In genomic region chr2:10499275-10499907, GRCh38 we compare ENCODE assay signal across 1 cellular context.
TF ChIP-seq lines count a peak whose summit lies in the region.

No MANE protein-coding gene starts in this region.

TF ChIP-seq in K562, 482 proteins besides CTCF, POLR2A, EP300 and RAD21 (continued from another document):
- no peak for TF ChIP-seq ZBTB11 (CRISPR knock-in tag; IDR thresholded peaks at IDR 0.05)
- TF ChIP-seq, protein P1, sequence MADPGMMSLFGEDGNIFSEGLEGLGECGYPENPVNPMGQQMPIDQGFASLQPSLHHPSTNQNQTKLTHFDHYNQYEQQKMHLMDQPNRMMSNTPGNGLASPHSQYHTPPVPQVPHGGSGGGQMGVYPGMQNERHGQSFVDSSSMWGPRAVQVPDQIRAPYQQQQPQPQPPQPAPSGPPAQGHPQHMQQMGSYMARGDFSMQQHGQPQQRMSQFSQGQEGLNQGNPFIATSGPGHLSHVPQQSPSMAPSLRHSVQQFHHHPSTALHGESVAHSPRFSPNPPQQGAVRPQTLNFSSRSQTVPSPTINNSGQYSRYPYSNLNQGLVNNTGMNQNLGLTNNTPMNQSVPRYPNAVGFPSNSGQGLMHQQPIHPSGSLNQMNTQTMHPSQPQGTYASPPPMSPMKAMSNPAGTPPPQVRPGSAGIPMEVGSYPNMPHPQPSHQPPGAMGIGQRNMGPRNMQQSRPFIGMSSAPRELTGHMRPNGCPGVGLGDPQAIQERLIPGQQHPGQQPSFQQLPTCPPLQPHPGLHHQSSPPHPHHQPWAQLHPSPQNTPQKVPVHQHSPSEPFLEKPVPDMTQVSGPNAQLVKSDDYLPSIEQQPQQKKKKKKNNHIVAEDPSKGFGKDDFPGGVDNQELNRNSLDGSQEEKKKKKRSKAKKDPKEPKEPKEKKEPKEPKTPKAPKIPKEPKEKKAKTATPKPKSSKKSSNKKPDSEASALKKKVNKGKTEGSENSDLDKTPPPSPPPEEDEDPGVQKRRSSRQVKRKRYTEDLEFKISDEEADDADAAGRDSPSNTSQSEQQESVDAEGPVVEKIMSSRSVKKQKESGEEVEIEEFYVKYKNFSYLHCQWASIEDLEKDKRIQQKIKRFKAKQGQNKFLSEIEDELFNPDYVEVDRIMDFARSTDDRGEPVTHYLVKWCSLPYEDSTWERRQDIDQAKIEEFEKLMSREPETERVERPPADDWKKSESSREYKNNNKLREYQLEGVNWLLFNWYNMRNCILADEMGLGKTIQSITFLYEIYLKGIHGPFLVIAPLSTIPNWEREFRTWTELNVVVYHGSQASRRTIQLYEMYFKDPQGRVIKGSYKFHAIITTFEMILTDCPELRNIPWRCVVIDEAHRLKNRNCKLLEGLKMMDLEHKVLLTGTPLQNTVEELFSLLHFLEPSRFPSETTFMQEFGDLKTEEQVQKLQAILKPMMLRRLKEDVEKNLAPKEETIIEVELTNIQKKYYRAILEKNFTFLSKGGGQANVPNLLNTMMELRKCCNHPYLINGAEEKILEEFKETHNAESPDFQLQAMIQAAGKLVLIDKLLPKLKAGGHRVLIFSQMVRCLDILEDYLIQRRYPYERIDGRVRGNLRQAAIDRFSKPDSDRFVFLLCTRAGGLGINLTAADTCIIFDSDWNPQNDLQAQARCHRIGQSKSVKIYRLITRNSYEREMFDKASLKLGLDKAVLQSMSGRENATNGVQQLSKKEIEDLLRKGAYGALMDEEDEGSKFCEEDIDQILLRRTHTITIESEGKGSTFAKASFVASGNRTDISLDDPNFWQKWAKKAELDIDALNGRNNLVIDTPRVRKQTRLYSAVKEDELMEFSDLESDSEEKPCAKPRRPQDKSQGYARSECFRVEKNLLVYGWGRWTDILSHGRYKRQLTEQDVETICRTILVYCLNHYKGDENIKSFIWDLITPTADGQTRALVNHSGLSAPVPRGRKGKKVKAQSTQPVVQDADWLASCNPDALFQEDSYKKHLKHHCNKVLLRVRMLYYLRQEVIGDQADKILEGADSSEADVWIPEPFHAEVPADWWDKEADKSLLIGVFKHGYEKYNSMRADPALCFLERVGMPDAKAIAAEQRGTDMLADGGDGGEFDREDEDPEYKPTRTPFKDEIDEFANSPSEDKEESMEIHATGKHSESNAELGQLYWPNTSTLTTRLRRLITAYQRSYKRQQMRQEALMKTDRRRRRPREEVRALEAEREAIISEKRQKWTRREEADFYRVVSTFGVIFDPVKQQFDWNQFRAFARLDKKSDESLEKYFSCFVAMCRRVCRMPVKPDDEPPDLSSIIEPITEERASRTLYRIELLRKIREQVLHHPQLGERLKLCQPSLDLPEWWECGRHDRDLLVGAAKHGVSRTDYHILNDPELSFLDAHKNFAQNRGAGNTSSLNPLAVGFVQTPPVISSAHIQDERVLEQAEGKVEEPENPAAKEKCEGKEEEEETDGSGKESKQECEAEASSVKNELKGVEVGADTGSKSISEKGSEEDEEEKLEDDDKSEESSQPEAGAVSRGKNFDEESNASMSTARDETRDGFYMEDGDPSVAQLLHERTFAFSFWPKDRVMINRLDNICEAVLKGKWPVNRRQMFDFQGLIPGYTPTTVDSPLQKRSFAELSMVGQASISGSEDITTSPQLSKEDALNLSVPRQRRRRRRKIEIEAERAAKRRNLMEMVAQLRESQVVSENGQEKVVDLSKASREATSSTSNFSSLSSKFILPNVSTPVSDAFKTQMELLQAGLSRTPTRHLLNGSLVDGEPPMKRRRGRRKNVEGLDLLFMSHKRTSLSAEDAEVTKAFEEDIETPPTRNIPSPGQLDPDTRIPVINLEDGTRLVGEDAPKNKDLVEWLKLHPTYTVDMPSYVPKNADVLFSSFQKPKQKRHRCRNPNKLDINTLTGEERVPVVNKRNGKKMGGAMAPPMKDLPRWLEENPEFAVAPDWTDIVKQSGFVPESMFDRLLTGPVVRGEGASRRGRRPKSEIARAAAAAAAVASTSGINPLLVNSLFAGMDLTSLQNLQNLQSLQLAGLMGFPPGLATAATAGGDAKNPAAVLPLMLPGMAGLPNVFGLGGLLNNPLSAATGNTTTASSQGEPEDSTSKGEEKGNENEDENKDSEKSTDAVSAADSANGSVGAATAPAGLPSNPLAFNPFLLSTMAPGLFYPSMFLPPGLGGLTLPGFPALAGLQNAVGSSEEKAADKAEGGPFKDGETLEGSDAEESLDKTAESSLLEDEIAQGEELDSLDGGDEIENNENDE (IDR thresholded peaks at IDR 0.05; ENCODE audit: low read depth, low read length): no peak
- TF ChIP-seq, protein P2, sequence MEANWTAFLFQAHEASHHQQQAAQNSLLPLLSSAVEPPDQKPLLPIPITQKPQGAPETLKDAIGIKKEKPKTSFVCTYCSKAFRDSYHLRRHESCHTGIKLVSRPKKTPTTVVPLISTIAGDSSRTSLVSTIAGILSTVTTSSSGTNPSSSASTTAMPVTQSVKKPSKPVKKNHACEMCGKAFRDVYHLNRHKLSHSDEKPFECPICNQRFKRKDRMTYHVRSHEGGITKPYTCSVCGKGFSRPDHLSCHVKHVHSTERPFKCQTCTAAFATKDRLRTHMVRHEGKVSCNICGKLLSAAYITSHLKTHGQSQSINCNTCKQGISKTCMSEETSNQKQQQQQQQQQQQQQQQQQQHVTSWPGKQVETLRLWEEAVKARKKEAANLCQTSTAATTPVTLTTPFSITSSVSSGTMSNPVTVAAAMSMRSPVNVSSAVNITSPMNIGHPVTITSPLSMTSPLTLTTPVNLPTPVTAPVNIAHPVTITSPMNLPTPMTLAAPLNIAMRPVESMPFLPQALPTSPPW (CRISPR knock-in tag; IDR thresholded peaks at IDR 0.05): peak; percentile 46
- TF ChIP-seq HBP1 (CRISPR knock-in tag; IDR thresholded peaks at IDR 0.05): no peak
